In the genomic region with DNA sequence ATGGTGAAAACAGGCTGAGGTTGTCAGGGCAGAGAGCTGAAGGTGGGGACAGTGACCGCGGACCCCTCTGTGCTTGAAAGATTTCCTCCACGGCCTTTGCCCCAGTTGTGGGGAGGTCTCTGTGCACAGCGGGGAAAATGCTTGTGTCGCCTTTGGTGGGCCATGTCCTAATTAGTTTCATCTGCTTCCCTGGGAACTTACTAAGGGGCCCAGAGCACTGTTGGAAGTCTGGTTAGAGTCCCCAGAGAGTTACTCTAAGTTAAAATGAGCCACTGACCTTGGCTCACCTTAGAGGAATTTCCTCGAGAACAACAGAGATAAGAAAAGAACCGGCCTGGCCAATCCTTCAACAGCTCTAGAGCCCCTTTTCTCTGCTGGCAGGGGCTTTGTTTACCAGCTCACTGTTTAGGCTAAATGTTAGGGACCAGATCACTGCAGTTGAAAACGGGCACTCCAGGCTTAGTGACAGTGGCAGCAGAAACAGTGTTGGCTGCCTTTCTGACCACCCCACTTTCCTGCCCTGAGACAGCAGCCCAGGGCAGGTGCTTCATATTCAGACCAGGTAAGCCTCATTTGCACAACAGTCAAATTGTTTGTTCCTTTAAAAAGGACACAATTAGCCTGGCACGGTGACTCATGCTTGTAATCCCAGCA, we compare ENCODE assay signal across 11 cellular contexts. TPM values are rescaled to one million over a fixed set of nuclear protein-coding genes. Genes with fewer than 3 reads are reported as not detected.
DNase-seq lines count a peak whose midpoint lies in the region; ATAC-seq and TF ChIP-seq lines count a peak whose summit lies in the region.
"Had no signal": no experiment of that assay in that cellular context is flagged by ENCODE, and none has a peak within 500 bp of the region (broad histone marks: within the 10 kb centered on the region; RNA-seq: fewer than 3 reads in every experiment).

No MANE protein-coding gene starts in this region.

- H3K9me3 ChIP-seq in adipocyte (ENCODE audit: control insufficient read depth, low read length): no peaks in the 10 kb centered on the region
- no peaks in the 10 kb centered on the region for H3K9me3 ChIP-seq in MM.1S (replicated peaks; ENCODE audit: insufficient read depth, low read length)

- H3K79me2 ChIP-seq in MM.1S (ENCODE audit: low read length): peaks cover 28% of the 10 kb centered on the region

- H3K4me2 ChIP-seq in MM.1S (ENCODE audit: low read depth, low read length): no peak overlapping the region

- no peaks in the 10 kb centered on the region for H4K20me1 ChIP-seq in MM.1S (ENCODE audit: insufficient read depth, low read length)

- H3F3A ChIP-seq in MM.1S (ENCODE audit: insufficient read depth, low read length): no peaks in the 10 kb centered on the region; the same call in 1 of the 2 replicates

- peak overlapping the region; percentile 59 for H3K4me3 ChIP-seq in adipocyte (ENCODE audit: low read length)
- no peak overlapping the region for H3K4me3 ChIP-seq in MM.1S (ENCODE audit: low read length)
- H3K4me3 ChIP-seq: coronary artery had no signal

- H3K9me2 ChIP-seq in MM.1S (replicated peaks; ENCODE audit: insufficient read depth, low read length): no peaks in the 10 kb centered on the region

- peaks cover 50% of the 10 kb centered on the region for H3K4me1 ChIP-seq in adipocyte (ENCODE audit: control insufficient read depth, insufficient read depth, low read length)
- peaks cover 4% of the 10 kb centered on the region for H3K4me1 ChIP-seq in MM.1S (ENCODE audit: low read length)

- intact Hi-C loops in left ventricle myocardium superior (cut with micrococcal nuclease) (no loop called here), posterior vena cava (cut with DNase I) (no loop called here)

- peak; percentile 72 for DNase-seq in ELF-1 (ENCODE audit: low read depth, low spot score)
- peak; percentile 62 for DNase-seq in adipocyte (ENCODE audit: low read depth)
- DNase-seq in left ventricle myocardium superior: no peak
- peak; percentile 52 for DNase-seq in posterior vena cava (ENCODE audit: low spot score)
- no peak for DNase-seq in RKO (ENCODE audit: low spot score)
- DNase-seq in MM.1S: no peak
- DNase-seq: SW 1271 had no signal

- H3K9ac ChIP-seq in adipocyte (ENCODE audit: low read length) (peak overlapping the region; percentile 76), MM.1S (ENCODE audit: low read length) (no peak overlapping the region)

- no peak overlapping the region for H3K27ac ChIP-seq in MM.1S (ENCODE audit: low read length)
- H3K27ac ChIP-seq: C4-2B had no signal

- H3K27me3 ChIP-seq in adipocyte (replicated peaks; ENCODE audit: control insufficient read depth, insufficient read depth, low read length) (no peaks in the 10 kb centered on the region), MM.1S (replicated peaks; ENCODE audit: insufficient read depth, low read length) (no peaks in the 10 kb centered on the region)

- TF ChIP-seq CTCF in MM.1S (IDR thresholded peaks at IDR 0.05; ENCODE audit: low read length): no peak

- no peak overlapping the region for H2AFZ ChIP-seq in MM.1S (ENCODE audit: low read length)

- peak; percentile 74 for ATAC-seq in left ventricle myocardium superior
- ATAC-seq in HG02852 (IDR thresholded peaks at IDR 0.05; ENCODE audit: unreplicated experiment): no peak
- ATAC-seq in GM21515 (IDR thresholded peaks at IDR 0.05; ENCODE audit: unreplicated experiment): no peak

- H3K36me3 ChIP-seq in adipocyte (ENCODE audit: control insufficient read depth, insufficient read depth, low read length, severe bottlenecking) (peaks cover 35% of the 10 kb centered on the region), MM.1S (replicated peaks; ENCODE audit: insufficient read depth, low read length) (peaks cover 14% of the 10 kb centered on the region)

RNA-seq across cellular contexts. Expression of gene CRCP, which starts 38.0 kb away (rescaled TPM):
- total RNA-seq in left ventricle myocardium superior: 22.5 TPM
- 10 to 100 TPM; 28.1 to 28.3 TPM for total RNA-seq in posterior vena cava

RNA-seq across cellular contexts. Expression of gene TPST1, which starts 52.5 kb away (rescaled TPM):
- total RNA-seq in left ventricle myocardium superior (6.0 TPM), posterior vena cava (10 to 100 TPM; 21.4 to 32.5 TPM)

Comparison
In these comparisons a context has a peak if more than half of its experiments do, and no peak if none do; other contexts are left out.
1. DNase-seq: peak in ELF-1 (single experiment), adipocyte (single experiment) and posterior vena cava (single experiment); none in left ventricle myocardium superior (single experiment), RKO (single experiment) and MM.1S (single experiment).